ENCODE assay signal across 12 cellular contexts in genomic region chr6:63804381-63804956, GRCh38.
DNase-seq lines count a peak whose midpoint lies in the region; ATAC-seq and TF ChIP-seq lines count a peak whose summit lies in the region.
"Had no signal": no experiment of that assay in that cellular context is flagged by ENCODE, and none has a peak within 500 bp of the region (broad histone marks: within the 10 kb centered on the region; RNA-seq: fewer than 3 reads in every experiment).

No MANE protein-coding gene starts in this region.

- H3K4me3 ChIP-seq in psoas muscle, result no peak overlapping the region
- no peak overlapping the region for H3K4me3 ChIP-seq in lower leg skin (ENCODE audit: low read depth, poor library complexity, severe bottlenecking)
- no peak overlapping the region for H3K4me3 ChIP-seq in right atrium auricular region
- H3K4me3 ChIP-seq: stomach had no signal

- H3K27me3 ChIP-seq in psoas muscle (ENCODE audit: insufficient read depth in 3 of 3, low read length in 2 of 3) (no peaks in the 10 kb centered on the region), right atrium auricular region (no peaks in the 10 kb centered on the region)
- H3K27me3 ChIP-seq: spleen, stomach had no signal

- DNase-seq in GM03348 (ENCODE audit: low spot score), result peak; percentile 70
- DNase-seq in NCI-H82 (lab: John Stamatoyannopoulos, UW), result peak; percentile 63
- DNase-seq in psoas muscle, result no peak
- DNase-seq in lower leg skin (ENCODE audit: low spot score in 2 of 2), result no peak
- no peak for DNase-seq in activated CD4-positive, alpha-beta T cell treated with anti-CD3 and anti-CD28 coated beads, Interleukin-2, amount 50 U/mL, for 1 hour
- no peak for DNase-seq in right atrium auricular region (ENCODE audit: low spot score)
- DNase-seq: activated naive CD4-positive, alpha-beta T cell treated with anti-CD3 and anti-CD28 coated beads for 36 hours; GDM1; spleen; stomach had no signal

- TF ChIP-seq POLR2A in lower leg skin (IDR thresholded peaks at IDR 0.05), result no peak

- ATAC-seq in esophagus mucosa, result peak; percentile 11
- ATAC-seq in psoas muscle, result peak in 2 of 4 donors; percentile 36 to 54
- ATAC-seq in GM21737 (IDR thresholded peaks at IDR 0.05; ENCODE audit: unreplicated experiment), result no peak

- H3K36me3 ChIP-seq in psoas muscle (ENCODE audit: insufficient read depth in 1 of 2, low read depth in 1 of 2), result no peaks in the 10 kb centered on the region
- no peaks in the 10 kb centered on the region for H3K36me3 ChIP-seq in right atrium auricular region
- H3K36me3 ChIP-seq: spleen, stomach had no signal

- H3K4me1 ChIP-seq in psoas muscle (peaks cover 12% of the 10 kb centered on the region), right atrium auricular region (no peaks in the 10 kb centered on the region)

- peak overlapping the region; percentile 23 for H3K27ac ChIP-seq in psoas muscle
- no peak overlapping the region for H3K27ac ChIP-seq in right atrium auricular region

- intact Hi-C loops in psoas muscle (cut with DNase I) (no loop called here), lower leg skin (cut with DNase I; ENCODE audit: low total_unique reads) (no loop called here)

- TF ChIP-seq CTCF in psoas muscle (IDR thresholded peaks at IDR 0.05), result no peak
- no peak for TF ChIP-seq CTCF in lower leg skin (IDR thresholded peaks at IDR 0.05)
- no peak for TF ChIP-seq CTCF in right atrium auricular region (IDR thresholded peaks at IDR 0.05)

- no peaks in the 10 kb centered on the region for H3K9me3 ChIP-seq in psoas muscle
- no peaks in the 10 kb centered on the region for H3K9me3 ChIP-seq in right atrium auricular region
- H3K9me3 ChIP-seq: spleen, stomach had no signal

Comparison
In these comparisons a context has a peak if more than half of its experiments do, and no peak if none do; other contexts are left out.
1. DNase-seq: peak in GM03348 (single experiment) and NCI-H82 (single experiment); none in psoas muscle (0 of 2), lower leg skin (0 of 2), activated CD4-positive, alpha-beta T cell treated with anti-CD3 and anti-CD28 coated beads, Interleukin-2, amount 50 U/mL, for 1 hour (single experiment) and right atrium auricular region (single experiment).